Comparison of ENCODE assay signal across 10 cellular contexts in the genomic region with DNA sequence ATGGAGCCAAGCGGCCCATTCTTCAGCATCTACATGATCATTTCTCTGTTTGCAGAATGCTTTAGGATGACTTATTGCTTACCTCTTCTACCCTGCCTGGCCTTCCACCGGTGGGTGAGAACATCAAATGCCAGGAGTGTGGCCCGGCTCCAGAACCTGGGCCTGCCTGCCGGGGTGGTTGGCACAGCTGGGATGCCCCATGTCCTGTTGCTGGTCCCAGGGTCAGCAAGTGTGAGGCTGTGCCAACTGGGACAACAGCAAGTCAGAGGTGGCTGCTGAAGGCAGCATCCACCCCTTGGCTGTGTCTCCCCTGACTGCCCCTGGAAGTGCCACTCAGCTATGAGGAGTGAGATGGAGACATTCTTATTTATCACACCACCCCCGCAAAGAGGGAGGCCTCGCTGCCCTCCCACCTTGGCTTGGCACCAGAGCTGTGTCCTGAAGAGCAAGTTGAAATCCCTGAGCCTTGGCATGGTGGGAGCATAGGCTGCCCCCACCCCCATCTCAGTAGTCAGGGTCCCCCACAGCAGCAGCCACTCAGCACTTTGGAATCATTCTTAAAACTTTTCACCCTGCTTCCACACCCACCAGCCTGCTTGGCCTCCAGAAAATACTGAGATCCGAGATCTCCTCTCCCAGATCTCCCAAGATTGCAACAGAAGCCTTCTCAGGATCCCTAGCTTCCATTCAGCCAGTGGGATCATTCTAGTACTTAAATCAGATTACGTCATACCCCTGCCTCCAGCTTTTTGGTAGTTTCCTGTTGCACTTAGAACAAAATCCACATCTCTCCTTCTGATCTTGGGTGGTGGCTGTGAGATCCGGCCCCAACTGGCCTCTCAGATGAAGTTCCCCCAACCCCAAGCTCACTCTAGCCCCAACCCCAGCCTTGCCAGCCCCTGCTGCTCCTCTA.
DNase-seq lines count a peak whose midpoint lies in the region; ATAC-seq and TF ChIP-seq lines count a peak whose summit lies in the region.
"Had no signal": no experiment of that assay in that cellular context is flagged by ENCODE, and none has a peak within 500 bp of the region (broad histone marks: within the 10 kb centered on the region; RNA-seq: fewer than 3 reads in every experiment).

No MANE protein-coding gene starts in this region.

- H2AFZ ChIP-seq in MM.1S (ENCODE audit: low read length), result no peak overlapping the region

- DNase-seq in NCI-H2029 (lab: John Stamatoyannopoulos, UW) (peak; percentile 20), NCI-H2029 treated with DMSO at 0.1 percent for 48 hours (lab: John Stamatoyannopoulos, UW) (no peak), heart right ventricle (peak; percentile 65 to 76), HT-29 (ENCODE audit: low spot score) (no peak), MM.1S (no peak)
- DNase-seq in activated CD4-positive, alpha-beta memory T cell treated with anti-CD3 and anti-CD28 coated beads for 36 hours, result no peak
- DNase-seq: activated T-cell treated with anti-CD3 and anti-CD28 coated beads, Interleukin-2, amount 50 U/mL, for 4 hours; mucosa of descending colon had no signal

- TF ChIP-seq CTCF in heart right ventricle (IDR thresholded peaks at IDR 0.05), result no peak
- no peak for TF ChIP-seq CTCF in MM.1S (IDR thresholded peaks at IDR 0.05; ENCODE audit: low read length)

- H3K4me1 Mint-ChIP-seq in activated CD4-positive, alpha-beta memory T cell treated with anti-CD3 and anti-CD28 coated beads for 36 hours (ENCODE audit: low read depth), result peaks cover 45% of the 10 kb centered on the region

- H4K20me1 ChIP-seq in MM.1S (ENCODE audit: insufficient read depth, low read length), result no peaks in the 10 kb centered on the region

- no peaks in the 10 kb centered on the region for H3F3A ChIP-seq in MM.1S (ENCODE audit: insufficient read depth, low read length)

- POLR2A ChIA-PET in activated CD4-positive, alpha-beta memory T cell treated with anti-CD3 and anti-CD28 coated beads for 36 hours (lab: Charles Lee), result no interaction called here

- CTCF ChIA-PET in activated CD4-positive, alpha-beta memory T cell treated with anti-CD3 and anti-CD28 coated beads for 36 hours (lab: Charles Lee), result interaction anchor here (0.9 to 1.2 kb wide), 2 partner anchors 127 to 268 kb away, joined by 3 to 5 read pairs; partner anchors contain the start of gene SOCS1

- no peaks in the 10 kb centered on the region for H3K79me2 ChIP-seq in MM.1S (ENCODE audit: low read length)

- H3K9me3 Mint-ChIP-seq in activated CD4-positive, alpha-beta memory T cell treated with anti-CD3 and anti-CD28 coated beads for 36 hours, result no peaks in the 10 kb centered on the region
- H3K9me3 Mint-ChIP-seq: activated T-cell treated with anti-CD3 and anti-CD28 coated beads, Interleukin-2, amount 50 U/mL, for 4 hours had no signal

- H3K27me3 Mint-ChIP-seq in activated CD4-positive, alpha-beta memory T cell treated with anti-CD3 and anti-CD28 coated beads for 36 hours, result no peaks in the 10 kb centered on the region

- no peak overlapping the region for H3K4me2 ChIP-seq in MM.1S (ENCODE audit: low read depth, low read length)

- no peaks in the 10 kb centered on the region for H3K9me2 ChIP-seq in MM.1S (replicated peaks; ENCODE audit: insufficient read depth, low read length)

- peak overlapping the region in 9 of 10 donors; percentile 24 to 72 (median 47) for H3K27ac ChIP-seq in heart right ventricle
- peak overlapping the region; percentile 66 for H3K27ac ChIP-seq in stomach smooth muscle (ENCODE audit: low read length)
- H3K27ac ChIP-seq in MM.1S (ENCODE audit: low read length), result no peak overlapping the region

- H3K9me3 ChIP-seq in heart right ventricle, result no peaks in the 10 kb centered on the region
- H3K9me3 ChIP-seq in stomach smooth muscle (ENCODE audit: control insufficient read depth in 2 of 2, low read length in 2 of 2), result no peaks in the 10 kb centered on the region
- H3K9me3 ChIP-seq in MM.1S (replicated peaks; ENCODE audit: insufficient read depth, low read length), result no peaks in the 10 kb centered on the region
- H3K9me3 ChIP-seq: mucosa of descending colon had no signal

- ATAC-seq in heart right ventricle (peak; percentile 22 to 86 (median 75)), GM21529 (IDR thresholded peaks at IDR 0.05; ENCODE audit: unreplicated experiment) (no peak)
- ATAC-seq: activated T-cell treated with anti-CD3 and anti-CD28 coated beads, Interleukin-2, amount 50 U/mL, for 4 hours; mucosa of descending colon had no signal

- no peak overlapping the region for H3K4me3 Mint-ChIP-seq in activated CD4-positive, alpha-beta memory T cell treated with anti-CD3 and anti-CD28 coated beads for 36 hours
- H3K4me3 Mint-ChIP-seq: activated T-cell treated with anti-CD3 and anti-CD28 coated beads, Interleukin-2, amount 50 U/mL, for 4 hours had no signal

- peaks cover 35% of the 10 kb centered on the region for H3K36me3 Mint-ChIP-seq in activated CD4-positive, alpha-beta memory T cell treated with anti-CD3 and anti-CD28 coated beads for 36 hours

- H3K4me1 ChIP-seq in heart right ventricle (peaks cover 6 to 59% (median 45%) of the 10 kb centered on the region in 9 donors), stomach smooth muscle (ENCODE audit: control insufficient read depth, insufficient read depth, low read length) (peaks cover 48% of the 10 kb centered on the region), MM.1S (ENCODE audit: low read length) (no peaks in the 10 kb centered on the region)

- WGBS in heart right ventricle, 2 donors, result 58 to 60% methylated on average over 9 of the region's 9 CpGs

- intact Hi-C loops in activated CD4-positive, alpha-beta memory T cell treated with anti-CD3 and anti-CD28 coated beads for 36 hours (cut with micrococcal nuclease), result no loop called here
- intact Hi-C loops in heart right ventricle (cut with DNase I), result no loop called here

- H3K27ac Mint-ChIP-seq in activated CD4-positive, alpha-beta memory T cell treated with anti-CD3 and anti-CD28 coated beads for 36 hours, result peak overlapping the region; percentile 71

- no peaks in the 10 kb centered on the region for H3K27me3 ChIP-seq in heart right ventricle
- no peaks in the 10 kb centered on the region for H3K27me3 ChIP-seq in stomach smooth muscle (ENCODE audit: control insufficient read depth in 1 of 2, insufficient read depth in 2 of 2, low read length in 2 of 2)
- no peaks in the 10 kb centered on the region for H3K27me3 ChIP-seq in MM.1S (replicated peaks; ENCODE audit: insufficient read depth, low read length)

- H3K4me3 ChIP-seq in heart right ventricle (no peak overlapping the region), stomach smooth muscle (ENCODE audit: low read length in 2 of 2) (no peak overlapping the region), MM.1S (ENCODE audit: low read length) (no peak overlapping the region)
- H3K4me3 ChIP-seq: mucosa of descending colon had no signal

- peaks cover 0 to 53% (median 22%) of the 10 kb centered on the region in 9 donors for H3K36me3 ChIP-seq in heart right ventricle
- peaks cover 8 to 16% of the 10 kb centered on the region in 2 donors for H3K36me3 ChIP-seq in stomach smooth muscle (ENCODE audit: control insufficient read depth in 2 of 2, insufficient read depth in 2 of 2, low read length in 2 of 2)
- H3K36me3 ChIP-seq in MM.1S (replicated peaks; ENCODE audit: insufficient read depth, low read length), result no peaks in the 10 kb centered on the region

- H3K9ac ChIP-seq in stomach smooth muscle (ENCODE audit: low read length in 2 of 2), result no peak overlapping the region
- H3K9ac ChIP-seq in MM.1S (ENCODE audit: low read length), result no peak overlapping the region

Comparison
In these comparisons a context has a peak if more than half of its experiments do, and no peak if none do; other contexts are left out.
1. DNase-seq: peak in NCI-H2029 (single experiment) and heart right ventricle (2 of 2); none in NCI-H2029 treated with DMSO at 0.1 percent for 48 hours (single experiment), activated CD4-positive, alpha-beta memory T cell treated with anti-CD3 and anti-CD28 coated beads for 36 hours (single experiment), HT-29 (single experiment) and MM.1S (single experiment).